Comparison of ENCODE assay signal across 8 cellular contexts in the genomic region with DNA sequence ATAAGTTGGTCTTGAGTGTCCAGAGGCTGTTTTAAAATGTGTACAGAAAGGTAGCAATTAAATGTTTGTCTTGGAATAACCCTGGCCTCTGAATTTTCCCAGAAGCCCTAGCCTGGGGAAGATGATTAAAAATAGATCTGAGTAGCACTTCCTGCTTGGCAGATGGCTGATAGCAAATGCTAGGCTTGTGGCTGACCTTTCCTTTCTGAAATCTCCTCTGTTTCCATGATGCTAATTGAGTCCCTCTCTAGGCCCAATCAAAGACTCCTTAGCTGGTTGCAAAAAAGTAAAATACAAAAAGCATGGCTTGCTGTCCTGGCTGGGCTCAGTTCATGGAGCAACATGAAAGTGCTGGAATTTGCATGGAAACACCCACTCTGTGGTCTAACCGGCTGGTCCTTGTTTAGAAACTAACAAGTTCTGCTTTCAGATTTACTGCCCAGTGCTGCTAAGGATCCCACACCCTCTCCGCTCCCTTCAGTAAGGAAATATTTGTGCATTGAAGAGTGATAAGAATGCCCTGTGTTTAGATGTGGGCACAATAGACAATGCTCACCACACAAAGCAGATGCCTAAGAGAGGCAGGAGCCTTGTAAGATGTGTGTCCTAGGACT.
A peak's percentile ranks its signal among the peaks of the same experiment; 100 is the strongest.
DNase-seq lines count a peak whose midpoint lies in the region; ATAC-seq lines count a peak whose summit lies in the region.

No MANE protein-coding gene starts in this region.

- intact Hi-C loops in dendritic cell treated with granulocyte-macrophage colony-stimulating factor and Interleukin-4, amounts not matched to agents 40 ng/mL and 50 ng/mL, for 4 days (cut with micrococcal nuclease), result loop anchor here (5.0 kb wide), 2 partner anchors 40 to 65 kb away; a partner anchor contains a TSS

- H3K36me3 ChIP-seq in muscle layer of colon (ENCODE audit: insufficient read depth, low read length), result no peaks in the 10 kb centered on the region

- H3K27ac ChIP-seq in muscle layer of colon (ENCODE audit: low read depth, low read length), result peak overlapping the region; percentile 94

- peak overlapping the region; percentile 15 for H3K9ac ChIP-seq in muscle layer of colon (ENCODE audit: low read length)

- peak overlapping the region in 1 of 2 donors; percentile 25 for H3K4me3 ChIP-seq in muscle layer of colon (ENCODE audit: low read depth in 1 of 2, low read length in 2 of 2)

- peak overlapping the region; percentile 88 for H3K27ac Mint-ChIP-seq in dendritic cell treated with granulocyte-macrophage colony-stimulating factor and Interleukin-4, amounts not matched to agents 40 ng/mL and 50 ng/mL, for 4 days

- ATAC-seq in GM21423 (IDR thresholded peaks at IDR 0.05; ENCODE audit: unreplicated experiment), result peak; percentile 53

- H3K27me3 ChIP-seq in muscle layer of colon (ENCODE audit: control insufficient read depth in 1 of 2, insufficient read depth in 2 of 2, low read length in 2 of 2), result no peaks in the 10 kb centered on the region

- peak overlapping the region; percentile 34 for H3K4me3 Mint-ChIP-seq in dendritic cell treated with granulocyte-macrophage colony-stimulating factor and Interleukin-4, amounts not matched to agents 40 ng/mL and 50 ng/mL, for 4 days

- H3K4me1 Mint-ChIP-seq in dendritic cell treated with granulocyte-macrophage colony-stimulating factor and Interleukin-4, amounts not matched to agents 40 ng/mL and 50 ng/mL, for 4 days (ENCODE audit: low read depth), result peaks cover 88% of the 10 kb centered on the region

- H3K9me3 Mint-ChIP-seq in dendritic cell treated with granulocyte-macrophage colony-stimulating factor and Interleukin-4, amounts not matched to agents 40 ng/mL and 50 ng/mL, for 4 days, result no peaks in the 10 kb centered on the region

- H3K9me3 ChIP-seq in muscle layer of colon (ENCODE audit: low read length), result no peaks in the 10 kb centered on the region

- H3K4me1 ChIP-seq in muscle layer of colon (ENCODE audit: insufficient read depth, low read length), result peaks cover 73% of the 10 kb centered on the region

- H3K36me3 Mint-ChIP-seq in dendritic cell treated with granulocyte-macrophage colony-stimulating factor and Interleukin-4, amounts not matched to agents 40 ng/mL and 50 ng/mL, for 4 days (ENCODE audit: low read depth), result peaks cover 25% of the 10 kb centered on the region

- DNase-seq in C1 segment of cervical spinal cord (lab: John Stamatoyannopoulos, UW) (peak in 9 of 14 donors; percentile 25 to 83 (median 43)), NOMO-1 treated with dmso at 0.1 percent for 144 hours (lab: John Stamatoyannopoulos, UW; ENCODE audit: unreplicated experiment) (peak; percentile 63), NCI-H2107 (lab: John Stamatoyannopoulos, UW) (no peak), glomerular visceral epithelial cell (ENCODE audit: extremely low spot score) (no peak)
- DNase-seq in activated CD8-positive, alpha-beta memory T cell treated with anti-CD3 and anti-CD28 coated beads, Interleukin-2, amount 50 U/mL, for 48 hours, result no peak

- no peaks in the 10 kb centered on the region for H3K27me3 Mint-ChIP-seq in dendritic cell treated with granulocyte-macrophage colony-stimulating factor and Interleukin-4, amounts not matched to agents 40 ng/mL and 50 ng/mL, for 4 days

Comparison
In these comparisons a context has a peak if more than half of its experiments do, and no peak if none do; other contexts are left out.
1. DNase-seq: peak in C1 segment of cervical spinal cord (9 of 14) and NOMO-1 treated with dmso at 0.1 percent for 144 hours (single experiment); none in NCI-H2107 (single experiment), glomerular visceral epithelial cell (single experiment) and activated CD8-positive, alpha-beta memory T cell treated with anti-CD3 and anti-CD28 coated beads, Interleukin-2, amount 50 U/mL, for 48 hours (single experiment).